ENCODE assay signal across 22 cellular contexts in genomic region chr5:1338518-1339070, GRCh38. TPM values are rescaled to one million over a fixed set of nuclear protein-coding genes. Genes with fewer than 3 reads are reported as not detected.
DNase-seq lines count a peak whose midpoint lies in the region; ATAC-seq, FAIRE-seq and TF ChIP-seq lines count a peak whose summit lies in the region.
"Had no signal": no experiment of that assay in that cellular context is flagged by ENCODE, and none has a peak within 500 bp of the region (broad histone marks: within the 10 kb centered on the region; RNA-seq: fewer than 3 reads in every experiment).

No MANE protein-coding gene starts in this region.

- DNase-seq in GM12891 (ENCODE audit: insufficient read length, low spot score) (no peak), HTR-8/SVneo (ENCODE audit: insufficient read length, low spot score) (no peak), chondrocyte (ENCODE audit: low spot score) (peak; percentile 90), neuronal stem cell (ENCODE audit: low spot score) (no peak), D721Med (ENCODE audit: insufficient read length, low spot score) (no peak)
- DNase-seq: CD4-positive, alpha-beta T cell; COR-L47; DMS 273 treated with DMSO at 0.1 percent for 48 hours; DMS79 treated with DMSO at 0.1 percent for 48 hours; H7; KG1; NCI-H1105; NCI-H2029 treated with DMSO at 0.1 percent for 48 hours; NCI-H226; NCI-H510A treated with DMSO at 0.1 percent for 48 hours; NCI-H748 treated with DMSO at 0.1 percent for 48 hours; SJCRH30 had no signal

- TF ChIP-seq POLR2A in GM12891 (IDR thresholded peaks at IDR 0.05; ENCODE audit: low read depth, low read length), result no peak

- TF ChIP-seq CTCF in chondrocyte (IDR thresholded peaks at IDR 0.05), result no peak
- no peak for TF ChIP-seq CTCF in D721Med (IDR thresholded peaks at IDR 0.05; ENCODE audit: insufficient read depth, missing control alignments)

- no peaks in the 10 kb centered on the region for H3K27me3 ChIP-seq in neuronal stem cell (ENCODE audit: control insufficient read depth in 3 of 3, insufficient read depth in 3 of 3, low read depth in 1 of 3, low read length in 3 of 3)
- H3K27me3 ChIP-seq: BLaER1, SJCRH30 had no signal

- no peaks in the 10 kb centered on the region for H3K9me3 Mint-ChIP-seq in chondrocyte (ENCODE audit: low read depth)
- H3K9me3 Mint-ChIP-seq: CD4-positive, alpha-beta T cell had no signal

- H4K8ac ChIP-seq in neuronal stem cell (ENCODE audit: low read depth, low read length), result no peak overlapping the region

- WGBS in neuronal stem cell (ENCODE audit: extremely low coverage in 2 of 2, insufficient read length in 2 of 2, insufficient replicate concordance in 1 of 2), 2 donors, result no CpG with 5 or more reads among the region's 22 CpGs

- H3K23ac ChIP-seq in neuronal stem cell (ENCODE audit: low read depth, low read length, poor library complexity), result peak overlapping the region; percentile 25

- H3K36me3 Mint-ChIP-seq in chondrocyte (ENCODE audit: low read depth), result peaks cover 21% of the 10 kb centered on the region

- no peak overlapping the region for H3K4me3 Mint-ChIP-seq in chondrocyte (ENCODE audit: unreplicated experiment)
- H3K4me3 Mint-ChIP-seq: CD4-positive, alpha-beta T cell had no signal

- no peak overlapping the region for H3K9ac ChIP-seq in neuronal stem cell (ENCODE audit: low read depth, low read length, poor library complexity)

- H3K27ac ChIP-seq in neuronal stem cell (replicated peaks; ENCODE audit: low read length), result no peak overlapping the region
- H3K27ac ChIP-seq: BLaER1, HL-60, SJCRH30 had no signal

- H3K27me3 Mint-ChIP-seq in chondrocyte (ENCODE audit: low read depth), result no peaks in the 10 kb centered on the region
- H3K27me3 Mint-ChIP-seq: CD4-positive, alpha-beta T cell had no signal

- no peak overlapping the region for H3K18ac ChIP-seq in neuronal stem cell (ENCODE audit: low read length)

- no peak overlapping the region for H2BK15ac ChIP-seq in neuronal stem cell (ENCODE audit: low read length)

- H4K91ac ChIP-seq in neuronal stem cell (ENCODE audit: low read depth, low read length, poor library complexity), result no peak overlapping the region

- no peak overlapping the region for H2BK120ac ChIP-seq in neuronal stem cell (ENCODE audit: low read depth, low read length)

- no peak overlapping the region for H2AFZ ChIP-seq in neuronal stem cell (ENCODE audit: low read length)

- no peak for ATAC-seq in HG02623 (IDR thresholded peaks at IDR 0.05; ENCODE audit: unreplicated experiment)
- no peak for ATAC-seq in HG02642 (IDR thresholded peaks at IDR 0.05; ENCODE audit: poor library complexity, unreplicated experiment)
- ATAC-seq: Panc1 had no signal

- no peak overlapping the region for H3K27ac Mint-ChIP-seq in chondrocyte (ENCODE audit: unreplicated experiment)
- H3K27ac Mint-ChIP-seq: CD4-positive, alpha-beta T cell had no signal

- H3K4ac ChIP-seq in neuronal stem cell (ENCODE audit: low read length), result no peak overlapping the region

- no peak overlapping the region for H2AK5ac ChIP-seq in neuronal stem cell (ENCODE audit: low read depth, low read length)

- H2BK12ac ChIP-seq in neuronal stem cell (ENCODE audit: low read length), result no peak overlapping the region

- peaks cover 6% of the 10 kb centered on the region for H3K4me1 Mint-ChIP-seq in chondrocyte (ENCODE audit: low read depth)

- H3K79me1 ChIP-seq in neuronal stem cell (ENCODE audit: low read depth, low read length), result peaks cover 6% of the 10 kb centered on the region

- no peak overlapping the region for H3K14ac ChIP-seq in neuronal stem cell (ENCODE audit: low read length)

- FAIRE-seq in GM12891 (lab: Jason Lieb, UNC) (no peak), HTR-8/SVneo (lab: Jason Lieb, UNC) (peak; percentile 16), D721Med (lab: Jason Lieb, UNC) (no peak)

- H3K36me3 ChIP-seq in neuronal stem cell (replicated peaks in 1 of 2; ENCODE audit: control insufficient read depth in 2 of 2, insufficient read depth in 2 of 2, low read length in 2 of 2), result peaks cover 63 to 90% of the 10 kb centered on the region in 2 donors

- no peak overlapping the region for H2BK5ac ChIP-seq in neuronal stem cell (ENCODE audit: low read length)

- H3K4me3 ChIP-seq in neuronal stem cell (ENCODE audit: low read length in 2 of 2), result no peak overlapping the region
- H3K4me3 ChIP-seq: BLaER1, SJCRH30 had no signal

- no peak overlapping the region for H3K4me2 ChIP-seq in neuronal stem cell (ENCODE audit: insufficient read depth, low read length, poor library complexity, severe bottlenecking)

- peaks cover 0 to 1% of the 10 kb centered on the region in 2 donors for H3K4me1 ChIP-seq in neuronal stem cell (ENCODE audit: control insufficient read depth in 2 of 2, insufficient read depth in 1 of 2, low read depth in 1 of 2, low read length in 2 of 2)
- H3K4me1 ChIP-seq: SJCRH30 had no signal

- peaks cover 0 to 1% of the 10 kb centered on the region in 2 donors for H3K9me3 ChIP-seq in neuronal stem cell (replicated peaks in 1 of 2; ENCODE audit: control insufficient read depth in 2 of 2, insufficient read depth in 1 of 2, low read depth in 1 of 2, low read length in 2 of 2)
- H3K9me3 ChIP-seq: BLaER1, SJCRH30 had no signal

TF ChIP-seq in GM12891, 5 proteins besides CTCF, POLR2A, EP300 and RAD21:
- peak; percentile 52; the same call in 1 of the 2 replicates for TF ChIP-seq SPI1 (IDR thresholded peaks at IDR 0.05; ENCODE audit: low read depth, low read length)
- TF ChIP-seq POLR2AphosphoS5 (IDR thresholded peaks at IDR 0.05; ENCODE audit: low read depth, low read length), result no peak
TF ChIP-seq in GM12891: peak in this region for 1.

RNA-seq across cellular contexts. Expression of gene CLPTM1L, which starts 6.3 kb away (rescaled TPM):
- polyA plus RNA-seq in GM12891 (2012; ENCODE audit: low read depth, missing spikeins), result 51.8 TPM
- 75.8 to 108 TPM (median 81.6 TPM) in 3 replicates for total RNA-seq in chondrocyte
- 49.2 TPM for polyA plus RNA-seq in neuronal stem cell (2013, experiment 1 of 2)
- polyA plus RNA-seq in neuronal stem cell (2013, experiment 2 of 2), result 50.1 TPM

RNA-seq across cellular contexts. Expression of gene TERT, which starts 43.7 kb away (rescaled TPM):
- polyA plus RNA-seq in GM12891 (2012; ENCODE audit: low read depth, missing spikeins), result 0.22 TPM
- not detected in 3 replicates for total RNA-seq in chondrocyte
- polyA plus RNA-seq in neuronal stem cell (2013, experiment 1 of 2), result 2.5 TPM
- 2.5 TPM for polyA plus RNA-seq in neuronal stem cell (2013, experiment 2 of 2)
- total RNA-seq: SJCRH30 had no signal
